In genomic region chr1:40316595-40317393, GRCh38 we compare ENCODE assay signal across 8 cellular contexts. TPM values are rescaled to one million over a fixed set of nuclear protein-coding genes. Genes with fewer than 3 reads are reported as not detected.
DNase-seq lines count a peak whose midpoint lies in the region; ATAC-seq and TF ChIP-seq lines count a peak whose summit lies in the region.

TSS of gene COL9A2 (minus strand) at chr1:40317286. CDS start at chr1:40317197, 89 bp downstream.

- H3K9me3 ChIP-seq in esophagus muscularis mucosa = no peaks in the 10 kb centered on the region
- H3K9me3 ChIP-seq in naive thymus-derived CD4-positive, alpha-beta T cell (ENCODE audit: control insufficient read depth in 2 of 3, low read length in 3 of 3) = no peaks in the 10 kb centered on the region

- H3K27me3 Mint-ChIP-seq in naive thymus-derived CD4-positive, alpha-beta T cell = peaks cover 7 to 36% (median 13%) of the 10 kb centered on the region in 5 donors
- H3K27me3 Mint-ChIP-seq in stimulated activated naive CD8-positive, alpha-beta T cell treated with anti-CD3 and anti-CD28 coated beads, Interleukin-15, Interleukin-2, amounts not matched to agents 100 ng/mL and 50 ng/mL, for 24 hours = peaks cover 21% of the 10 kb centered on the region

- no peaks in the 10 kb centered on the region for H3K36me3 ChIP-seq in esophagus muscularis mucosa
- H3K36me3 ChIP-seq in naive thymus-derived CD4-positive, alpha-beta T cell (ENCODE audit: control insufficient read depth in 2 of 3, insufficient read depth in 3 of 3, low read length in 3 of 3) = no peaks in the 10 kb centered on the region

- 3% methylated on average over 28 of the region's 84 CpGs for WGBS in esophagus muscularis mucosa

- H3K4me3 ChIP-seq in esophagus muscularis mucosa = peak within 1 kb of the TSS; percentile 50 to 62 (median 52)
- H3K4me3 ChIP-seq in naive thymus-derived CD4-positive, alpha-beta T cell (ENCODE audit: low read length) = peak within 1 kb of the TSS; percentile 73

- peak within 1 kb of the TSS; percentile 84 to 95 (median 88) for H3K4me3 Mint-ChIP-seq in naive thymus-derived CD4-positive, alpha-beta T cell
- H3K4me3 Mint-ChIP-seq in stimulated activated naive CD8-positive, alpha-beta T cell treated with anti-CD3 and anti-CD28 coated beads, Interleukin-15, Interleukin-2, amounts not matched to agents 100 ng/mL and 50 ng/mL, for 24 hours = peak within 1 kb of the TSS; percentile 83

- peaks cover 0 to 52% (median 20%) of the 10 kb centered on the region in 4 donors for H3K27me3 ChIP-seq in esophagus muscularis mucosa
- no peaks in the 10 kb centered on the region for H3K27me3 ChIP-seq in naive thymus-derived CD4-positive, alpha-beta T cell (ENCODE audit: control insufficient read depth in 2 of 2, insufficient read depth in 2 of 2, low read length in 2 of 2)

- H3K4me1 Mint-ChIP-seq in naive thymus-derived CD4-positive, alpha-beta T cell = peaks cover 11 to 59% (median 33%) of the 10 kb centered on the region in 7 donors
- peaks cover 41% of the 10 kb centered on the region for H3K4me1 Mint-ChIP-seq in stimulated activated naive CD8-positive, alpha-beta T cell treated with anti-CD3 and anti-CD28 coated beads, Interleukin-15, Interleukin-2, amounts not matched to agents 100 ng/mL and 50 ng/mL, for 24 hours (ENCODE audit: low read depth)

- no peak for TF ChIP-seq EP300 in esophagus muscularis mucosa (IDR thresholded peaks at IDR 0.05)

- H3K27ac ChIP-seq in esophagus muscularis mucosa (replicated peaks in 1 of 4) = no peak within 1 kb of the TSS
- peak within 1 kb of the TSS; percentile 46 for H3K27ac ChIP-seq in naive thymus-derived CD4-positive, alpha-beta T cell (ENCODE audit: low read depth, low read length)

- H3K36me3 Mint-ChIP-seq in naive thymus-derived CD4-positive, alpha-beta T cell = peaks cover 0 to 7% (median 0%) of the 10 kb centered on the region in 5 donors
- no peaks in the 10 kb centered on the region for H3K36me3 Mint-ChIP-seq in stimulated activated naive CD8-positive, alpha-beta T cell treated with anti-CD3 and anti-CD28 coated beads, Interleukin-15, Interleukin-2, amounts not matched to agents 100 ng/mL and 50 ng/mL, for 24 hours (ENCODE audit: low read depth)

- TF ChIP-seq CTCF in GM10266 (IDR thresholded peaks at IDR 0.05; ENCODE audit: control insufficient read depth, insufficient read depth, low read depth, missing control alignments) = no peak
- no peak for TF ChIP-seq CTCF in esophagus muscularis mucosa (IDR thresholded peaks at IDR 0.05)

- peaks cover 24 to 31% (median 30%) of the 10 kb centered on the region in 4 donors for H3K4me1 ChIP-seq in esophagus muscularis mucosa
- peaks cover 8% of the 10 kb centered on the region in 2 donors for H3K4me1 ChIP-seq in naive thymus-derived CD4-positive, alpha-beta T cell (ENCODE audit: control insufficient read depth in 2 of 2, insufficient read depth in 2 of 2, low read length in 2 of 2)

- peak within 1 kb of the TSS in 8 of 9 donors; percentile 51 to 88 (median 68) for H3K27ac Mint-ChIP-seq in naive thymus-derived CD4-positive, alpha-beta T cell
- peak within 1 kb of the TSS; percentile 23 for H3K27ac Mint-ChIP-seq in stimulated activated naive CD8-positive, alpha-beta T cell treated with anti-CD3 and anti-CD28 coated beads, Interleukin-15, Interleukin-2, amounts not matched to agents 100 ng/mL and 50 ng/mL, for 24 hours

- POLR2A ChIA-PET in naive thymus-derived CD4-positive, alpha-beta T cell (lab: Charles Lee) = interaction anchor here (0.6 to 3.0 kb wide), 12 partner anchors 24 to 277 kb away, joined by 3 to 17 read pairs (median 4); partner anchors contain the start of genes CAP1 and SMAP2

- no peak for TF ChIP-seq POLR2A in esophagus muscularis mucosa (IDR thresholded peaks at IDR 0.05; ENCODE audit: low read depth)

- DNase-seq in GM10266 (ENCODE audit: extremely low spot score) = peak; percentile 72
- DNase-seq in NCI-H345 treated with DMSO at 0.1 percent for 48 hours (lab: John Stamatoyannopoulos, UW; ENCODE audit: unreplicated experiment) = peak; percentile 36
- peak; percentile 36 for DNase-seq in activated T-cell treated with anti-CD3 and anti-CD28 coated beads for 24 hours (ENCODE audit: low read depth)
- no peak for DNase-seq in esophagus muscularis mucosa (ENCODE audit: extremely low spot score)
- DNase-seq in naive thymus-derived CD4-positive, alpha-beta T cell = peak; percentile 39 to 69 (median 54)
- no peak for DNase-seq in DMS114 treated with DMSO at 0.1 percent for 48 hours (lab: John Stamatoyannopoulos, UW; ENCODE audit: unreplicated experiment)
- DNase-seq in H4 (ENCODE audit: low spot score) = no peak

- ATAC-seq in naive thymus-derived CD4-positive, alpha-beta T cell = peak; percentile 65

- CTCF ChIA-PET in naive thymus-derived CD4-positive, alpha-beta T cell (lab: Charles Lee) = interaction anchor here (1.0 to 6.7 kb wide), 8 partner anchors 21 to 164 kb away, joined by 3 to 52 read pairs (median 10); no protein-coding TSS in a partner anchor

- peaks cover 0 to 1% (median 0%) of the 10 kb centered on the region in 11 donors for H3K9me3 Mint-ChIP-seq in naive thymus-derived CD4-positive, alpha-beta T cell
- H3K9me3 Mint-ChIP-seq in stimulated activated naive CD8-positive, alpha-beta T cell treated with anti-CD3 and anti-CD28 coated beads, Interleukin-15, Interleukin-2, amounts not matched to agents 100 ng/mL and 50 ng/mL, for 24 hours = no peaks in the 10 kb centered on the region

- intact Hi-C loops in esophagus muscularis mucosa (cut with DNase I) = loop anchor here (5.0 kb wide), 2 partner anchors 59 to 154 kb away; partner anchors contain the start of genes RLF and ZMPSTE24
- intact Hi-C loops in naive thymus-derived CD4-positive, alpha-beta T cell (cut with micrococcal nuclease) = loop anchor here in 1 of 2 donors (1.0 to 5.0 kb wide), 2 partner anchors 71 to 163 kb away; no protein-coding TSS in a partner anchor

RNA-seq across cellular contexts. Expression of gene COL9A2, which starts in this region (rescaled TPM):
- 1 to 10 TPM; 1.2 to 2.5 (median 1.7) TPM for total RNA-seq in esophagus muscularis mucosa
- total RNA-seq in naive thymus-derived CD4-positive, alpha-beta T cell = 10 to 100 TPM in 1 of 5 experiments, 1 to 10 TPM in 3, under 1 TPM in 1; 0.97 to 14.6 (median 3.4) TPM
- polyA plus RNA-seq in naive thymus-derived CD4-positive, alpha-beta T cell = under 1 TPM; 0.43 to 0.55 TPM
- total RNA-seq in H4 (2014; rRNA removed; shearing (Covaris generic)) = 0.85 and 1.6 TPM in 2 replicates

Comparison
In these comparisons a context has a peak if more than half of its experiments do, and no peak if none do; other contexts are left out.
1. DNase-seq: peak in GM10266 (single experiment), NCI-H345 treated with DMSO at 0.1 percent for 48 hours (single experiment), activated T-cell treated with anti-CD3 and anti-CD28 coated beads for 24 hours (single experiment) and naive thymus-derived CD4-positive, alpha-beta T cell (9 of 9); none in esophagus muscularis mucosa (single experiment), DMS114 treated with DMSO at 0.1 percent for 48 hours (single experiment) and H4 (single experiment).